Comparison of ENCODE assay signal across 1 cellular context in the genomic region with DNA sequence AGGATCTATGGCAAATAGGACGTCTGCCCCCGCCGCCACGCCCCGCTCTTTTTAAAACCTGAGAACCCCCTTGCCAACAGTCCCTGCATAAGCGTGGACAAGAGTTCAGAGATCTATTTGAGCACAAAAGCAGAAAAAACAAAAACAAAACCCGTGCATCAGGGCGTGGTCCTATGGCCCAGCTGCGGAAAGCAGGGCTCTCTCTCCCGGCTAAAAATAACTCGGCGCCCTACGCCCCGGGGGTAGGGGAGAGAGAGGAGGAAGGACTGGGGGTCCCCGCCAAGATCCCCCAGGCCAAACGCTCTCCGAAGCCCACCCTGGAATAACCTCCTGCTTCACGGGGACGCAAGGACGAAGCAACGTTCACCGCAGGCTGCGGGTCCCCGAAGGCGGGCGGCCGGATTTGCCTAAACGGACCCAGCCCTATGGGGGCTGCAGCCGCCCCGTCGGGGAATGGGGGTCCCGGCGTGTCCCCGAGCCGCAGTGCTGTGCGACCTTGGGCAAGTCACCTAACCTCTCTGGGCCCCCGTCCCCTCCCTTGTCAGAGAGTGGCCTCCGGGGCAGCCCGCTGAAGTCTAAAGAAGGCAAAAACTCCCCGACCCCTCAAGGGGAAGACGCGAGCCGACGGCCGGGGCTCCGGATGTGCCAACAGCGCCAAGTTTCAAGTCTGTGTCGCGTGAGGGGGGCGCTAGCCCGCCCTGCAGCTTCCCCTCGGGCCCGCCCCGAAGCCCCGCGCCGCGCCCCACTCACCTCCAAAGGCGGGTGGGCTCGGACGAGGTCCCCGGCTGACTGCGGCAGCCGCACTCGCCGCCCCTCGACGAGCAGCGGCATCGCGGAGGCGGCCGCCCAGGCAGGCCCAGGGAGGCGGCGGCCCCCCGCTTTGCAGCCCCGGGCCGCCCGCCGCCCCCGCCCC.
TF ChIP-seq lines count a peak whose summit lies in the region.

No MANE protein-coding gene starts in this region.

TF ChIP-seq in HepG2, 621 proteins besides CTCF, POLR2A, EP300 and RAD21 (continued from another document and continues in another):
- TF ChIP-seq, protein P1, sequence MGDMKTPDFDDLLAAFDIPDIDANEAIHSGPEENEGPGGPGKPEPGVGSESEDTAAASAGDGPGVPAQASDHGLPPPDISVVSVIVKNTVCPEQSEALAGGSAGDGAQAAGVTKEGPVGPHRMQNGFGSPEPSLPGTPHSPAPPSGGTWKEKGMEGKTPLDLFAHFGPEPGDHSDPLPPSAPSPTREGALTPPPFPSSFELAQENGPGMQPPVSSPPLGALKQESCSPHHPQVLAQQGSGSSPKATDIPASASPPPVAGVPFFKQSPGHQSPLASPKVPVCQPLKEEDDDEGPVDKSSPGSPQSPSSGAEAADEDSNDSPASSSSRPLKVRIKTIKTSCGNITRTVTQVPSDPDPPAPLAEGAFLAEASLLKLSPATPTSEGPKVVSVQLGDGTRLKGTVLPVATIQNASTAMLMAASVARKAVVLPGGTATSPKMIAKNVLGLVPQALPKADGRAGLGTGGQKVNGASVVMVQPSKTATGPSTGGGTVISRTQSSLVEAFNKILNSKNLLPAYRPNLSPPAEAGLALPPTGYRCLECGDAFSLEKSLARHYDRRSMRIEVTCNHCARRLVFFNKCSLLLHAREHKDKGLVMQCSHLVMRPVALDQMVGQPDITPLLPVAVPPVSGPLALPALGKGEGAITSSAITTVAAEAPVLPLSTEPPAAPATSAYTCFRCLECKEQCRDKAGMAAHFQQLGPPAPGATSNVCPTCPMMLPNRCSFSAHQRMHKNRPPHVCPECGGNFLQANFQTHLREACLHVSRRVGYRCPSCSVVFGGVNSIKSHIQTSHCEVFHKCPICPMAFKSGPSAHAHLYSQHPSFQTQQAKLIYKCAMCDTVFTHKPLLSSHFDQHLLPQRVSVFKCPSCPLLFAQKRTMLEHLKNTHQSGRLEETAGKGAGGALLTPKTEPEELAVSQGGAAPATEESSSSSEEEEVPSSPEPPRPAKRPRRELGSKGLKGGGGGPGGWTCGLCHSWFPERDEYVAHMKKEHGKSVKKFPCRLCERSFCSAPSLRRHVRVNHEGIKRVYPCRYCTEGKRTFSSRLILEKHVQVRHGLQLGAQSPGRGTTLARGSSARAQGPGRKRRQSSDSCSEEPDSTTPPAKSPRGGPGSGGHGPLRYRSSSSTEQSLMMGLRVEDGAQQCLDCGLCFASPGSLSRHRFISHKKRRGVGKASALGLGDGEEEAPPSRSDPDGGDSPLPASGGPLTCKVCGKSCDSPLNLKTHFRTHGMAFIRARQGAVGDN (CRISPR knock-in tag; IDR thresholded peaks at IDR 0.05) = peak; percentile 78
- TF ChIP-seq, protein P2, sequence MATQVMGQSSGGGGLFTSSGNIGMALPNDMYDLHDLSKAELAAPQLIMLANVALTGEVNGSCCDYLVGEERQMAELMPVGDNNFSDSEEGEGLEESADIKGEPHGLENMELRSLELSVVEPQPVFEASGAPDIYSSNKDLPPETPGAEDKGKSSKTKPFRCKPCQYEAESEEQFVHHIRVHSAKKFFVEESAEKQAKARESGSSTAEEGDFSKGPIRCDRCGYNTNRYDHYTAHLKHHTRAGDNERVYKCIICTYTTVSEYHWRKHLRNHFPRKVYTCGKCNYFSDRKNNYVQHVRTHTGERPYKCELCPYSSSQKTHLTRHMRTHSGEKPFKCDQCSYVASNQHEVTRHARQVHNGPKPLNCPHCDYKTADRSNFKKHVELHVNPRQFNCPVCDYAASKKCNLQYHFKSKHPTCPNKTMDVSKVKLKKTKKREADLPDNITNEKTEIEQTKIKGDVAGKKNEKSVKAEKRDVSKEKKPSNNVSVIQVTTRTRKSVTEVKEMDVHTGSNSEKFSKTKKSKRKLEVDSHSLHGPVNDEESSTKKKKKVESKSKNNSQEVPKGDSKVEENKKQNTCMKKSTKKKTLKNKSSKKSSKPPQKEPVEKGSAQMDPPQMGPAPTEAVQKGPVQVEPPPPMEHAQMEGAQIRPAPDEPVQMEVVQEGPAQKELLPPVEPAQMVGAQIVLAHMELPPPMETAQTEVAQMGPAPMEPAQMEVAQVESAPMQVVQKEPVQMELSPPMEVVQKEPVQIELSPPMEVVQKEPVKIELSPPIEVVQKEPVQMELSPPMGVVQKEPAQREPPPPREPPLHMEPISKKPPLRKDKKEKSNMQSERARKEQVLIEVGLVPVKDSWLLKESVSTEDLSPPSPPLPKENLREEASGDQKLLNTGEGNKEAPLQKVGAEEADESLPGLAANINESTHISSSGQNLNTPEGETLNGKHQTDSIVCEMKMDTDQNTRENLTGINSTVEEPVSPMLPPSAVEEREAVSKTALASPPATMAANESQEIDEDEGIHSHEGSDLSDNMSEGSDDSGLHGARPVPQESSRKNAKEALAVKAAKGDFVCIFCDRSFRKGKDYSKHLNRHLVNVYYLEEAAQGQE (IDR thresholded peaks at IDR 0.05; ENCODE audit: borderline replicate concordance in 1 of 2, low read depth in 1 of 2, low read length in 2 of 2) = 0 out of 4 replicates have a peak, but pooled peaks of 1 of the 2 experiments have one; percentile 8
- TF ChIP-seq ZNF879 (CRISPR knock-in tag; IDR thresholded peaks at IDR 0.05) = peak; percentile 54; the same call in 1 of the 2 replicates
- TF ChIP-seq ZSCAN29 (CRISPR knock-in tag; conservative IDR thresholded peaks at IDR 0.05) = 0 out of 2 replicates have a peak, but pooled peaks have one; percentile 39
- peak; percentile 92; the same call in 1 of the 2 replicates for TF ChIP-seq ZNF33A (CRISPR knock-in tag; IDR thresholded peaks at IDR 0.05; ENCODE audit: borderline replicate concordance)
- no peak for TF ChIP-seq ZNF20 (CRISPR knock-in tag; IDR thresholded peaks at IDR 0.05)
- TF ChIP-seq ZNF569 (CRISPR knock-in tag; IDR thresholded peaks at IDR 0.05; ENCODE audit: borderline replicate concordance) = no peak
- TF ChIP-seq, protein P3, sequence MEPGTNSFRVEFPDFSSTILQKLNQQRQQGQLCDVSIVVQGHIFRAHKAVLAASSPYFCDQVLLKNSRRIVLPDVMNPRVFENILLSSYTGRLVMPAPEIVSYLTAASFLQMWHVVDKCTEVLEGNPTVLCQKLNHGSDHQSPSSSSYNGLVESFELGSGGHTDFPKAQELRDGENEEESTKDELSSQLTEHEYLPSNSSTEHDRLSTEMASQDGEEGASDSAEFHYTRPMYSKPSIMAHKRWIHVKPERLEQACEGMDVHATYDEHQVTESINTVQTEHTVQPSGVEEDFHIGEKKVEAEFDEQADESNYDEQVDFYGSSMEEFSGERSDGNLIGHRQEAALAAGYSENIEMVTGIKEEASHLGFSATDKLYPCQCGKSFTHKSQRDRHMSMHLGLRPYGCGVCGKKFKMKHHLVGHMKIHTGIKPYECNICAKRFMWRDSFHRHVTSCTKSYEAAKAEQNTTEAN (CRISPR knock-in tag; conservative IDR thresholded peaks at IDR 0.05) = peak; percentile 66; the same call in 1 of the 2 replicates
- no peak for TF ChIP-seq HIVEP1 (CRISPR knock-in tag; IDR thresholded peaks at IDR 0.05)
- peak; percentile 52 for TF ChIP-seq TBX2 (CRISPR knock-in tag; IDR thresholded peaks at IDR 0.05; ENCODE audit: borderline replicate concordance)
- peak; percentile 74; the same call in 1 of the 2 replicates for TF ChIP-seq CCDC6 (CRISPR knock-in tag; IDR thresholded peaks at IDR 0.05)
- TF ChIP-seq BHLHE40 (IDR thresholded peaks at IDR 0.05; ENCODE audit: low read length) = peak; percentile 78
- peak; percentile 31; the same call in 1 of the 2 replicates for TF ChIP-seq ZNF749 (CRISPR knock-in tag; IDR thresholded peaks at IDR 0.05; ENCODE audit: borderline replicate concordance)
- 0 out of 2 replicates have a peak, but pooled peaks have one; percentile 24 for TF ChIP-seq ZNF138 (CRISPR knock-in tag; IDR thresholded peaks at IDR 0.05; ENCODE audit: low read depth)
- TF ChIP-seq ZNF567 (CRISPR knock-in tag; IDR thresholded peaks at IDR 0.05; ENCODE audit: borderline replicate concordance) = peak; percentile 93
- TF ChIP-seq MAF1 (CRISPR knock-in tag; IDR thresholded peaks at IDR 0.05; ENCODE audit: borderline replicate concordance) = peak; percentile 25; the same call in 1 of the 2 replicates
- TF ChIP-seq, protein P4, sequence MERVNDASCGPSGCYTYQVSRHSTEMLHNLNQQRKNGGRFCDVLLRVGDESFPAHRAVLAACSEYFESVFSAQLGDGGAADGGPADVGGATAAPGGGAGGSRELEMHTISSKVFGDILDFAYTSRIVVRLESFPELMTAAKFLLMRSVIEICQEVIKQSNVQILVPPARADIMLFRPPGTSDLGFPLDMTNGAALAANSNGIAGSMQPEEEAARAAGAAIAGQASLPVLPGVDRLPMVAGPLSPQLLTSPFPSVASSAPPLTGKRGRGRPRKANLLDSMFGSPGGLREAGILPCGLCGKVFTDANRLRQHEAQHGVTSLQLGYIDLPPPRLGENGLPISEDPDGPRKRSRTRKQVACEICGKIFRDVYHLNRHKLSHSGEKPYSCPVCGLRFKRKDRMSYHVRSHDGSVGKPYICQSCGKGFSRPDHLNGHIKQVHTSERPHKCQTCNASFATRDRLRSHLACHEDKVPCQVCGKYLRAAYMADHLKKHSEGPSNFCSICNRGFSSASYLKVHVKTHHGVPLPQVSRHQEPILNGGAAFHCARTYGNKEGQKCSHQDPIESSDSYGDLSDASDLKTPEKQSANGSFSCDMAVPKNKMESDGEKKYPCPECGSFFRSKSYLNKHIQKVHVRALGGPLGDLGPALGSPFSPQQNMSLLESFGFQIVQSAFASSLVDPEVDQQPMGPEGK (CRISPR knock-in tag; IDR thresholded peaks at IDR 0.05) = peak; percentile 73; the same call in 1 of the 2 replicates
- peak; percentile 54 for TF ChIP-seq ZNF552 (CRISPR knock-in tag; IDR thresholded peaks at IDR 0.05; ENCODE audit: borderline replicate concordance)
- TF ChIP-seq ZNF468 (CRISPR knock-in tag; IDR thresholded peaks at IDR 0.05) = peak; percentile 80; the same call in 1 of the 2 replicates
- TF ChIP-seq ZNF703 (CRISPR knock-in tag; IDR thresholded peaks at IDR 0.05; ENCODE audit: borderline replicate concordance) = peak; percentile 96
- no peak for TF ChIP-seq TCF12 (IDR thresholded peaks at IDR 0.05)
- peak; percentile 30; the same call in 1 of the 2 replicates for TF ChIP-seq TCF12 (CRISPR knock-in tag; IDR thresholded peaks at IDR 0.05)
- TF ChIP-seq TSC22D2 (CRISPR knock-in tag; IDR thresholded peaks at IDR 0.05; ENCODE audit: borderline replicate concordance) = peak; percentile 77
- TF ChIP-seq, protein P5, sequence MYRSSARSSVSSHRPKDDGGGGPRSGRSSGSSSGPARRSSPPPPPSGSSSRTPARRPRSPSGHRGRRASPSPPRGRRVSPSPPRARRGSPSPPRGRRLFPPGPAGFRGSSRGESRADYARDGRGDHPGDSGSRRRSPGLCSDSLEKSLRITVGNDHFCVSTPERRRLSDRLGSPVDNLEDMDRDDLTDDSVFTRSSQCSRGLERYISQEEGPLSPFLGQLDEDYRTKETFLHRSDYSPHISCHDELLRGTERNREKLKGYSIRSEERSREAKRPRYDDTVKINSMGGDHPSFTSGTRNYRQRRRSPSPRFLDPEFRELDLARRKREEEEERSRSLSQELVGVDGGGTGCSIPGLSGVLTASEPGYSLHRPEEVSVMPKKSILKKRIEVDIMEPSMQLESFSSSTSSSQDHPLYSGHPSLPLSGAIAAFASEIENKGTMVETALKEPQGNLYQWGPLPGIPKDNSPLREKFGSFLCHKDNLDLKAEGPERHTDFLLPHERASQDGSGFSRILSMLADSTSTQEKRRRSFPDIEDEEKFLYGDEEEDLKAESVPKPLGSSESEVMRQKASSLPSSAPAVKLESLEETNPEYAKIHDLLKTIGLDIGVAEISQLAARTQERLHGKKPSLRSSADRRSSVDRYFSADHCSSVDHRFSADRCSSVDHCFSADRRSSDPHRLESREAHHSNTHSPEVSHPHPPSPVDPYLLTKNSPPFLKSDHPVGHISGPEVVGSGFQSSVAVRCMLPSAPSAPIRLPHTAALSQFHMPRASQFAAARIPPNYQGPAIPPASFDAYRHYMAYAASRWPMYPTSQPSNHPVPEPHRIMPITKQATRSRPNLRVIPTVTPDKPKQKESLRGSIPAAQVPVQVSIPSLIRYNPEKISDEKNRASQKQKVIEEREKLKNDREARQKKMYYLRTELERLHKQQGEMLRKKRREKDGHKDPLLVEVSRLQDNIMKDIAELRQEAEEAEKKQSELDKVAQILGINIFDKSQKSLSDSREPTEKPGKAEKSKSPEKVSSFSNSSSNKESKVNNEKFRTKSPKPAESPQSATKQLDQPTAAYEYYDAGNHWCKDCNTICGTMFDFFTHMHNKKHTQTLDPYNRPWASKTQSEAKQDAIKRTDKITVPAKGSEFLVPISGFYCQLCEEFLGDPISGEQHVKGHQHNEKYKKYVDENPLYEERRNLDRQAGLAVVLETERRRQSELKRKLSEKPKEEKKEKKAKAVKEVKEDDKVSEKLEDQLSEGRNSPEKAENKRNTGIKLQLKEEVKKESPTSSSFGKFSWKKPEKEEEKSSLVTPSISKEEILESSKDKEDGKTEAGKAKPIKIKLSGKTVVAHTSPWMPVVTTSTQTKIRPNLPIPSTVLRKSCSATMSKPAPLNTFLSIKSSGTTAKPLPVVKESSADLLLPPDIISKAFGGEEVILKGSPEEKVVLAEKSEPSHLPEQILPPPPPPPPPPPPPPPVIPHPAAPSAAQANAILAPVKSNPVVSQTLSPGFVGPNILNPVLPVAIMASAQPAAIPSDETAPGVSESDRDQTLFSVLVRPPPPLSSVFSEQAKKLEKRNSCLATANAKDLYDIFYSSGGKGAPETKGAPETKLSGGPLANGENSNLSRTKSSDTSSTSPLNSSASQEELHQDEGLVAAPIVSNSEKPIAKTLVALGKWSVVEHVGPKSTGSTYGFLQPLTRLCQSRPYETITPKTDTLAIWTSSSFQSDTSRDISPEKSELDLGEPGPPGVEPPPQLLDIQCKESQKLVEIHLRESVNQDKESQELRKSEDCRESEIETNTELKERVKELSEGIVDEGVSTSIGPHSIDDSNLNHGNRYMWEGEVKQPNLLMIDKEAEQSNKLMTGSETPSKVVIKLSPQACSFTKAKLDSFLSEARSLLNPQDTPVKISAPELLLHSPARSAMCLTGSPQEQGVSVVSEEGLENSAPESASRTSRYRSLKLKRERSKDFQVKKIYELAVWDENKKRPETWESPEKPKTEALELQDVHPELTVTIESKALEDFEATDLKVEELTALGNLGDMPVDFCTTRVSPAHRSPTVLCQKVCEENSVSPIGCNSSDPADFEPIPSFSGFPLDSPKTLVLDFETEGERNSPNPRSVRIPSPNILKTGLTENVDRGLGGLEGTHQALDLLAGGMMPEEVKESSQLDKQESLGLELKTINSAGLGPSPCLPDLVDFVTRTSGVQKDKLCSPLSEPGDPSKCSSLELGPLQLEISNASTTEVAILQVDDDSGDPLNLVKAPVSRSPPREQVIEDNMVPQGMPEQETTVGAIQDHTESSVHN (CRISPR knock-in tag; IDR thresholded peaks at IDR 0.05) = 0 out of 2 replicates have a peak, but pooled peaks have one; percentile 67
- TF ChIP-seq ETV6 (CRISPR knock-in tag; conservative IDR thresholded peaks at IDR 0.05) = no peak; the same call in 1 of the 2 replicates
- TF ChIP-seq ZNF501 (CRISPR knock-in tag; IDR thresholded peaks at IDR 0.05) = peak; percentile 64; the same call in 1 of the 2 replicates
- TF ChIP-seq MED13 (CRISPR knock-in tag; IDR thresholded peaks at IDR 0.05) = no peak
- TF ChIP-seq REXO4 (CRISPR knock-in tag; IDR thresholded peaks at IDR 0.05; ENCODE audit: borderline replicate concordance) = no peak
- TF ChIP-seq, protein P6, sequence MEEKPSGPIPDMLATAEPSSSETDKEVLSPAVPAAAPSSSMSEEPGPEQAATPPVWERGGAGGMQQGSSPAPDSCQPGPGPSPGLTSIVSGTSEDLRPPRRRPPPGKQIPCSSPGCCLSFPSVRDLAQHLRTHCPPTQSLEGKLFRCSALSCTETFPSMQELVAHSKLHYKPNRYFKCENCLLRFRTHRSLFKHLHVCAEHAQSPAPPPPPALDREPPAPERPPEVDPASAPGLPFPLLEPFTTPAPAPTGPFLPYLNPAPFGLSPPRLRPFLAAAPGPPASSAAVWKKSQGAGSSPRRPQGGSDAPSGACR (CRISPR knock-in tag; IDR thresholded peaks at IDR 0.05) = peak; percentile 55; the same call in 1 of the 2 replicates
